ENCODE assay signal across 1 cellular context in the genomic region with DNA sequence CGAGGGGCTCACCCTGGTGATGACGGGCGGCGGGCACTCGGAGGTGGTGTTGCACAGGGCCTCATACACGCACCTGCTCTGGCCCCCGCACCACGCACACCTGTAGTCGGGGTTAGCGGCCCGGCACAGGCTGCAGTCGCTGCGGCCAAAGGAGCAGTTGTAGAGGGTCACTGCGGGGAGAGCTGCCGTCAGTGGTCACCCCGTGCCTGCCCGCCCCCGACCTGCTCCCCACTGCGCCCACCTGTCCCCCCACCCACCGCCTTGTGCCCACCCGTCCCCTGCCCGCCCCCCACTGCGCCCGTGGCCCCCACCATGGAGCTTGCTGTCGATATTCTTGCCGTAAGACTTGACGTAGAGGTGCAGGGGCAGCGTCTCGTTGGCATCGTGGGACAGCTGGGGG.
TF ChIP-seq lines count a peak whose summit lies in the region.

No MANE protein-coding gene starts in this region.

TF ChIP-seq in HCT116, 20 proteins besides CTCF, POLR2A, EP300 and RAD21:
- TF ChIP-seq, protein P1, sequence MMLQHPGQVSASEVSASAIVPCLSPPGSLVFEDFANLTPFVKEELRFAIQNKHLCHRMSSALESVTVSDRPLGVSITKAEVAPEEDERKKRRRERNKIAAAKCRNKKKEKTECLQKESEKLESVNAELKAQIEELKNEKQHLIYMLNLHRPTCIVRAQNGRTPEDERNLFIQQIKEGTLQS (IDR thresholded peaks at IDR 0.05), result no peak
- no peak for TF ChIP-seq CBX3 (IDR thresholded peaks at IDR 0.05; ENCODE audit: low read depth)
- TF ChIP-seq SIN3A (IDR thresholded peaks at IDR 0.05; ENCODE audit: low read depth), result no peak
- TF ChIP-seq REST (IDR thresholded peaks at IDR 0.05; ENCODE audit: low read depth), result no peak
- TF ChIP-seq JUND (IDR thresholded peaks at IDR 0.05), result no peak
- no peak for TF ChIP-seq YY1 (IDR thresholded peaks at IDR 0.05; ENCODE audit: extremely low read depth, insufficient replicate concordance, low read depth, low read length)
- TF ChIP-seq ZNF274 (IDR thresholded peaks at IDR 0.05; ENCODE audit: low read depth, low read length), result no peak
- TF ChIP-seq EZH2phosphoT487 (IDR thresholded peaks at IDR 0.05; ENCODE audit: borderline replicate concordance), result no peak
TF ChIP-seq in HCT116: peak in this region for 0.
